8 cellular contexts compared by ENCODE assay signal in the genomic region with DNA sequence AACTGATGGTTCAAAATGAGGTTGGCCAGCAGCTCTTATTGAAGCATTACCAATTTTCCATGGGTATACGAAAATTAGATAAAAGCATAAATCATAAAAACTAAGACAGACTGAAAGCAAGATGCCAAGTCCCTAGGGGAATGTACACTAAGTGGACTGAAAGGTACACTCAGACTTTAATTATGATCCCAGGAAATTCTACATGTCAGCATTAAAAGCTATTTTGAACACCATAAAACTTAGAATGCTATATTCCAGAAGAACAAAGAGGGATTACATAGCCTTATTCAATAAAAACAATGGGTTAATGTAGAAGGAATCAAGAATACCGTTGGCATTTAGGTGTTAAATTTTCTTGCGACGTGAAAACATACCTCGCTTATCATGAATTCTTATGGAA.
"Had no signal": no experiment of that assay in that cellular context is flagged by ENCODE, and none has a peak within 500 bp of the region (broad histone marks: within the 10 kb centered on the region; RNA-seq: fewer than 3 reads in every experiment).

No MANE protein-coding gene starts in this region.

- H3K4me3 ChIP-seq: GM23338 had no signal

- H3K9ac ChIP-seq: KMS-11 had no signal

- FAIRE-seq: H1, H54 had no signal

- H2AFZ ChIP-seq: GM23338 had no signal

- H3K27ac ChIP-seq: HL-60, KMS-11 had no signal

- DNase-seq: H9, HCEC 1CT, KBM-7 had no signal

- ATAC-seq: GM23338 had no signal

- H3K4me2 ChIP-seq: GM23338, KMS-11 had no signal
